12 cellular contexts compared by ENCODE assay signal in genomic region chr3:142947799-142948575, GRCh38. TPM values are rescaled to one million over a fixed set of nuclear protein-coding genes. Genes with fewer than 3 reads are reported as not detected.
A peak's percentile ranks its signal among the peaks of the same experiment; 100 is the strongest.
DNase-seq lines count a peak whose midpoint lies in the region; ATAC-seq lines count a peak whose summit lies in the region.
"Had no signal": no experiment of that assay in that cellular context is flagged by ENCODE, and none has a peak within 500 bp of the region (broad histone marks: within the 10 kb centered on the region; RNA-seq: fewer than 3 reads in every experiment).

No MANE protein-coding gene starts in this region.

- peaks cover 8 to 14% (median 12%) of the 10 kb centered on the region in 3 donors for H3K4me1 Mint-ChIP-seq in T-cell

- intact Hi-C loops in left ventricle myocardium superior (cut with micrococcal nuclease): no loop called here

- no peaks in the 10 kb centered on the region for H3K9me3 Mint-ChIP-seq in T-cell
- H3K9me3 Mint-ChIP-seq: activated T-helper 2 cell treated with anti-CD3 and anti-CD28 coated beads, Interferon-gamma antibody, Interleukin-2, Interleukin-4, amounts not matched to agents 10 μg/mL and 5 μg/mL and 100 μg/mL, durations not matched to agents 14 hours and 24 hours and 36 hours had no signal

- DNase-seq in AG08395 (ENCODE audit: low spot score): peak; percentile 40
- DNase-seq in Daoy (ENCODE audit: low read depth): peak; percentile 69
- no peak for DNase-seq in T-cell
- DNase-seq in left ventricle myocardium superior: no peak
- DNase-seq in SK-N-DZ (ENCODE audit: low spot score): no peak
- DNase-seq: hippocampal formation had no signal

- no peak overlapping the region for H3K27ac Mint-ChIP-seq in T-cell
- H3K27ac Mint-ChIP-seq: activated T-helper 2 cell treated with anti-CD3 and anti-CD28 coated beads, Interferon-gamma antibody, Interleukin-2, Interleukin-4, amounts not matched to agents 10 μg/mL and 5 μg/mL and 100 μg/mL, durations not matched to agents 14 hours and 24 hours and 36 hours had no signal

- H3K27me3 Mint-ChIP-seq in T-cell: peaks cover 35 to 39% of the 10 kb centered on the region in 2 donors

- H3K36me3 Mint-ChIP-seq in T-cell: no peaks in the 10 kb centered on the region

- CTCF ChIA-PET in T-cell (lab: Charles Lee): interaction anchor here in 1 of 2 donors (0.7 kb wide), 1 partner anchor 778 kb away, joined by 3 read pairs; no protein-coding TSS in a partner anchor

- peak overlapping the region in 2 of 3 donors; percentile 19 to 31 for H3K4me3 Mint-ChIP-seq in T-cell

- POLR2A ChIA-PET in T-cell (lab: Charles Lee): no interaction called here

- ATAC-seq in T-cell (replicated peaks in 1 of 4) (no peak), left ventricle myocardium superior (peak; percentile 53), HG03354 (IDR thresholded peaks at IDR 0.05; ENCODE audit: poor library complexity, severe bottlenecking, unreplicated experiment) (no peak), HG03196 (IDR thresholded peaks at IDR 0.05; ENCODE audit: unreplicated experiment) (no peak), GM18519 (IDR thresholded peaks at IDR 0.05; ENCODE audit: low FRiP score, unreplicated experiment) (no peak)

RNA-seq across cellular contexts. Expression of gene PAQR9, which starts 15.5 kb away (rescaled TPM):
- 0.17 TPM in 1 of 2 replicates, not detected in the other for total RNA-seq in Daoy (2014; rRNA removed; shearing (Covaris generic))
- total RNA-seq in T-cell: not detected
- 19.1 TPM for total RNA-seq in left ventricle myocardium superior
- polyA plus RNA-seq in SK-N-DZ (2014; cell fraction: cytosol; rRNA removed): not detected in 2 replicates
- polyA plus RNA-seq in SK-N-DZ (2014; cell fraction: nucleus; rRNA removed): 0.24 TPM in 1 of 2 replicates, not detected in the other
- total RNA-seq: activated T-helper 2 cell treated with anti-CD3 and anti-CD28 coated beads, Interferon-gamma antibody, Interleukin-2, Interleukin-4, amounts not matched to agents 10 μg/mL and 5 μg/mL and 100 μg/mL, durations not matched to agents 14 hours and 24 hours and 36 hours; dermis microvascular lymphatic vessel endothelial cell; vagina had no signal

RNA-seq across cellular contexts. Expression of gene U2SURP, which starts 53.4 kb away (rescaled TPM):
- total RNA-seq in Daoy (2014; rRNA removed; shearing (Covaris generic)): 135 and 156 TPM in 2 replicates
- total RNA-seq in T-cell (100 to 1,000 TPM; 113 to 164 (median 122) TPM), left ventricle myocardium superior (40.4 TPM)
- polyA plus RNA-seq in SK-N-DZ (2014; cell fraction: cytosol; rRNA removed): 75.0 and 78.6 TPM in 2 replicates
- polyA plus RNA-seq in SK-N-DZ (2014; cell fraction: nucleus; rRNA removed): 201 and 239 TPM in 2 replicates

RNA-seq across cellular contexts. Expression of gene PCOLCE2, which starts 59.1 kb away (rescaled TPM):
- 13.8 and 27.8 TPM in 2 replicates for total RNA-seq in Daoy (2014; rRNA removed; shearing (Covaris generic))
- total RNA-seq in T-cell (not detected), left ventricle myocardium superior (58.2 TPM)
- 0.39 and 0.71 TPM in 2 replicates for polyA plus RNA-seq in SK-N-DZ (2014; cell fraction: cytosol; rRNA removed)
- 1.5 and 3.6 TPM in 2 replicates for polyA plus RNA-seq in SK-N-DZ (2014; cell fraction: nucleus; rRNA removed)
- total RNA-seq: activated T-helper 2 cell treated with anti-CD3 and anti-CD28 coated beads, Interferon-gamma antibody, Interleukin-2, Interleukin-4, amounts not matched to agents 10 μg/mL and 5 μg/mL and 100 μg/mL, durations not matched to agents 14 hours and 24 hours and 36 hours had no signal

Comparison
In these comparisons a context has a peak if more than half of its experiments do, and no peak if none do; other contexts are left out.
1. DNase-seq: peak in AG08395 (single experiment) and Daoy (single experiment); none in T-cell (0 of 34), left ventricle myocardium superior (single experiment) and SK-N-DZ (single experiment).
2. RNA of gene PAQR9, which starts 15.5 kb away (total RNA-seq): 19.1 TPM in left ventricle myocardium superior (single experiment); 0.17 TPM in Daoy and not detected in T-cell; every median in the first group is over 10 times any median in the second.
3. RNA of gene PCOLCE2, which starts 59.1 kb away (total RNA-seq): 58.2 TPM in left ventricle myocardium superior (single experiment) and 13.8 to 27.8 TPM in Daoy; not detected in T-cell; every median in the first group is over 10 times any median in the second.